In genomic region chr12:127663716-127664115, GRCh38 we compare ENCODE assay signal across 19 cellular contexts.
DNase-seq lines count a peak whose midpoint lies in the region; ATAC-seq, FAIRE-seq and TF ChIP-seq lines count a peak whose summit lies in the region.
"Had no signal": no experiment of that assay in that cellular context is flagged by ENCODE, and none has a peak within 500 bp of the region (broad histone marks: within the 10 kb centered on the region; RNA-seq: fewer than 3 reads in every experiment).

No MANE protein-coding gene starts in this region.

- FAIRE-seq in A549 (lab: Jason Lieb, UNC) = peak; percentile 13
- FAIRE-seq: D721Med, GM12878, GM12892, GM18507 had no signal

- CTCF ChIA-PET in A549 (lab: Yijun Ruan, JAX) = interaction anchor here (0.7 to 1.5 kb wide), 2 partner anchors 14 to 22 kb away, joined by 4 to 8 read pairs; no protein-coding TSS in a partner anchor

- WGBS in A549 (ENCODE audit: missing lambda C conversion rate) = 3% methylated on average over 3 of the region's 3 CpGs

- H3K4me2 ChIP-seq in A549 = no peak overlapping the region
- H3K4me2 ChIP-seq: BLaER1 treated with 17β-estradiol and CSF1 and Interleukin-3, amounts not matched to agents 10 nM and 100 nM had no signal

- no peak for TF ChIP-seq CTCF in A549 (IDR thresholded peaks at IDR 0.05)

- POLR2A ChIA-PET in A549 (lab: Yijun Ruan, JAX) = no interaction called here

- no peak overlapping the region for H3K27ac ChIP-seq in A549
- H3K27ac ChIP-seq: 22Rv1; BLaER1 treated with 17β-estradiol and CSF1 and Interleukin-3, amounts not matched to agents 10 nM and 100 nM; C4-2B had no signal

- no peak for TF ChIP-seq RAD21 in A549 (conservative IDR thresholded peaks at IDR 0.05 in 1 of 2, IDR thresholded peaks at IDR 0.05 in 1 of 2)

- no peak overlapping the region for H3K4me3 ChIP-seq in A549
- H3K4me3 ChIP-seq: BLaER1 treated with 17β-estradiol and CSF1 and Interleukin-3, amounts not matched to agents 10 nM and 100 nM; GM12878 had no signal

- H3K4me1 ChIP-seq in A549 = no peaks in the 10 kb centered on the region
- H3K4me1 ChIP-seq: BLaER1 treated with 17β-estradiol and CSF1 and Interleukin-3, amounts not matched to agents 10 nM and 100 nM; Caco-2 had no signal

- TF ChIP-seq POLR2A in A549 (IDR thresholded peaks at IDR 0.05; ENCODE audit: low read length) = no peak

- in situ Hi-C loops in ACHN (cut with HindIII; ENCODE audit: low pct_ligation_motif_present, low pct_unique_long_range_greater_than_20kb, low sequenced_read_pairs) = no loop called here

- ATAC-seq in A549 = no peak
- ATAC-seq: CD8-positive, alpha-beta T cell; GM12878 had no signal

- no peak for TF ChIP-seq EP300 in A549 (IDR thresholded peaks at IDR 0.05)

- H3K9me3 ChIP-seq in A549 = no peaks in the 10 kb centered on the region
- H3K9me3 ChIP-seq: BLaER1 treated with 17β-estradiol and CSF1 and Interleukin-3, amounts not matched to agents 10 nM and 100 nM; Caco-2 had no signal

- DNase-seq in A549 (ENCODE audit: low read depth in 1 of 2, low spot score in 1 of 2) = no peak
- DNase-seq in cerebellar cortex (ENCODE audit: low spot score) = peak; percentile 70
- peak; percentile 4 for DNase-seq in islet precursor cell
- no peak for DNase-seq in stimulated activated naive CD4-positive, alpha-beta T cell treated with Interleukin-2 at 50 U/mL for 16 hours (lab: John Stamatoyannopoulos, UW)
- DNase-seq in ACHN = no peak
- DNase-seq: AML-193; Caco-2; Calu3; CD4-positive, alpha-beta T cell; CD8-positive, alpha-beta T cell; DMS79 treated with DMSO at 0.1 percent for 48 hours; GDM1 had no signal

TF ChIP-seq in A549, 52 proteins besides CTCF, POLR2A, EP300 and RAD21:
- TF ChIP-seq TFCP2L1 (CRISPR knock-in tag; IDR thresholded peaks at IDR 0.05) = no peak
- TF ChIP-seq BCL3 (IDR thresholded peaks at IDR 0.05) = no peak
- no peak for TF ChIP-seq HEYL (CRISPR knock-in tag; IDR thresholded peaks at IDR 0.05)
- no peak for TF ChIP-seq ZC3H11A (IDR thresholded peaks at IDR 0.05)

Comparison
In these comparisons a context has a peak if more than half of its experiments do, and no peak if none do; other contexts are left out.
1. DNase-seq: peak in cerebellar cortex (single experiment) and islet precursor cell (single experiment); none in A549 (0 of 2), stimulated activated naive CD4-positive, alpha-beta T cell treated with Interleukin-2 at 50 U/mL for 16 hours (single experiment) and ACHN (single experiment).